Comparison of ENCODE assay signal across 21 cellular contexts in the genomic region with DNA sequence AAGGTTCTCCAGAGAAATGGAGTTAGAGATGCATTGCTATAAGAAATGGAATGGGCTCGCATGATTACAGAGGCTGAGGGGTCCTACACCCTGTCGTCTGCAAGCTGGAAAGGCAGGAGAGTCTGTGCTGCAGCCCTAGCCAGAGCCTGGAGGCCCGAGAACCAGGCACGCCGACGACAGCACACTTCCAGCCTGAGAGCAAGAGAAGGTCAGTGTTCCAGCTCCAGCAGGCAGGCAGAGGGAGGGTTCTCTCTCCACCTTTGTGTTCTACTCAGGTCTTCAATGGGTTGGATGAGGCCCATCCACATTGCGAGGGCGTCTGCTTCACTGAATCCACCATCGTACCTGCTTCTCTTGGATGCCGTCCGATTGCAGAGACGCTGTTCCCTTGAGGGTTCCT.
"Had no signal": no experiment of that assay in that cellular context is flagged by ENCODE, and none has a peak within 500 bp of the region (broad histone marks: within the 10 kb centered on the region; RNA-seq: fewer than 3 reads in every experiment).

No MANE protein-coding gene starts in this region.

- H3K4me1 Mint-ChIP-seq: stimulated activated memory B cell treated with anti-CD40 and anti-IgM and Interleukin-4, amounts not matched to agents 10 μg/mL and 1 μg/mL and 100 μg/mL, for 72 hours had no signal

- H3K4me3 Mint-ChIP-seq: naive thymus-derived CD4-positive, alpha-beta T cell; neural crest cell; stimulated activated memory B cell treated with anti-CD40 and anti-IgM and Interleukin-4, amounts not matched to agents 10 μg/mL and 1 μg/mL and 100 μg/mL, for 72 hours; stimulated activated naive CD8-positive, alpha-beta T cell treated with anti-CD3 and anti-CD28 coated beads, Interleukin-15, Interleukin-2, amounts not matched to agents 100 ng/mL and 50 ng/mL, for 24 hours had no signal

- H3K27ac Mint-ChIP-seq: naive thymus-derived CD4-positive, alpha-beta T cell; progenitor cell of endocrine pancreas; stimulated activated memory B cell treated with anti-CD40 and anti-IgM and Interleukin-4, amounts not matched to agents 10 μg/mL and 1 μg/mL and 100 μg/mL, for 72 hours; stimulated activated naive CD8-positive, alpha-beta T cell treated with anti-CD3 and anti-CD28 coated beads, Interleukin-15, Interleukin-2, amounts not matched to agents 100 ng/mL and 50 ng/mL, for 24 hours had no signal

- H3K27ac ChIP-seq: dorsolateral prefrontal cortex, heart right ventricle, left lung, ovary, tibial artery, upper lobe of left lung, vagina had no signal

- DNase-seq: cortex of kidney; effector CD8-positive, alpha-beta T cell; foreskin melanocyte; heart right ventricle; hypothalamus; mesendoderm; naive thymus-derived CD4-positive, alpha-beta T cell; nucleus accumbens; ovary; right cardiac atrium; small intestine; stimulated activated CD4-positive, alpha-beta T cell treated with anti-CD3 and anti-CD28 coated beads, Interleukin-4, amount 100 ng/mL, for 1 hour; tibial artery had no signal

- H3K4me3 ChIP-seq: dorsolateral prefrontal cortex, heart right ventricle, left lung, ovary, tibial artery, upper lobe of left lung, vagina had no signal

- H3K27me3 Mint-ChIP-seq: stimulated activated naive CD8-positive, alpha-beta T cell treated with anti-CD3 and anti-CD28 coated beads, Interleukin-15, Interleukin-2, amounts not matched to agents 100 ng/mL and 50 ng/mL, for 24 hours had no signal

- H3K36me3 Mint-ChIP-seq: naive thymus-derived CD4-positive, alpha-beta T cell; stimulated activated memory B cell treated with anti-CD40 and anti-IgM and Interleukin-4, amounts not matched to agents 10 μg/mL and 1 μg/mL and 100 μg/mL, for 72 hours had no signal

- H3K27me3 ChIP-seq: ovary, upper lobe of left lung, vagina had no signal

- H3K9me3 Mint-ChIP-seq: naive thymus-derived CD4-positive, alpha-beta T cell; neural crest cell; stimulated activated memory B cell treated with anti-CD40 and anti-IgM and Interleukin-4, amounts not matched to agents 10 μg/mL and 1 μg/mL and 100 μg/mL, for 72 hours; stimulated activated naive CD8-positive, alpha-beta T cell treated with anti-CD3 and anti-CD28 coated beads, Interleukin-15, Interleukin-2, amounts not matched to agents 100 ng/mL and 50 ng/mL, for 24 hours had no signal

- H3K9me3 ChIP-seq: left lung, ovary, tibial artery, upper lobe of left lung, vagina had no signal

- H3K4me1 ChIP-seq: heart right ventricle, left lung, tibial artery, vagina had no signal

- ATAC-seq: heart right ventricle; naive thymus-derived CD4-positive, alpha-beta T cell; right cardiac atrium; stimulated activated memory B cell treated with anti-CD40 and anti-IgM and Interleukin-4, amounts not matched to agents 10 μg/mL and 1 μg/mL and 100 μg/mL, for 72 hours had no signal

- H3K36me3 ChIP-seq: heart right ventricle, left lung, ovary, tibial artery, upper lobe of left lung, vagina had no signal
